In genomic region chr20:43726333-43726732, GRCh38 we compare ENCODE assay signal across 14 cellular contexts. TPM values are rescaled to one million over a fixed set of nuclear protein-coding genes. Genes with fewer than 3 reads are reported as not detected.
A peak's percentile ranks its signal among the peaks of the same experiment; 100 is the strongest.
DNase-seq lines count a peak whose midpoint lies in the region; ATAC-seq and TF ChIP-seq lines count a peak whose summit lies in the region.
"Had no signal": no experiment of that assay in that cellular context is flagged by ENCODE, and none has a peak within 500 bp of the region (broad histone marks: within the 10 kb centered on the region; RNA-seq: fewer than 3 reads in every experiment).

No MANE protein-coding gene starts in this region.

- no peak for DNase-seq in CD4-positive, alpha-beta T cell
- DNase-seq in mesenchymal stem cell (no peak), posterior vena cava (ENCODE audit: low spot score) (peak; percentile 26), adrenal gland (no peak), Right ventricle myocardium superior (no peak), T-helper 17 cell (no peak)
- DNase-seq: ACHN; CD4-positive, alpha-beta memory T cell; DMS79 had no signal

- H3K14ac ChIP-seq in mesenchymal stem cell (ENCODE audit: low read length in 2 of 2): no peak overlapping the region

- POLR2A ChIA-PET in CD4-positive, alpha-beta T cell (lab: Charles Lee): no interaction called here

- ATAC-seq in CD4-positive, alpha-beta T cell (ENCODE audit: poor library complexity): no peak
- no peak for ATAC-seq in Right ventricle myocardium superior (ENCODE audit: poor library complexity)
- no peak for ATAC-seq in T-helper 17 cell

- H3K27me3 Mint-ChIP-seq in CD4-positive, alpha-beta T cell: no peaks in the 10 kb centered on the region
- no peaks in the 10 kb centered on the region for H3K27me3 Mint-ChIP-seq in T-helper 17 cell
- H3K27me3 Mint-ChIP-seq: CD4-positive, alpha-beta memory T cell had no signal

- H3K4me1 Mint-ChIP-seq in CD4-positive, alpha-beta T cell (ENCODE audit: low read depth): peaks cover 68% of the 10 kb centered on the region
- peaks cover 15% of the 10 kb centered on the region for H3K4me1 Mint-ChIP-seq in T-helper 17 cell

- no peaks in the 10 kb centered on the region for H3K79me1 ChIP-seq in mesenchymal stem cell (replicated peaks; ENCODE audit: low read length, poor library complexity, severe bottlenecking)

- no peak overlapping the region for H2BK5ac ChIP-seq in mesenchymal stem cell (ENCODE audit: low read depth, low read length, poor library complexity, severe bottlenecking)

- peak overlapping the region; percentile 42 for H2BK120ac ChIP-seq in mesenchymal stem cell (ENCODE audit: low read depth, low read length)

- H3K23ac ChIP-seq in mesenchymal stem cell (ENCODE audit: low read length in 2 of 2): no peak overlapping the region

- H3K9me2 ChIP-seq in OCI-LY1 (ENCODE audit: low read depth, low read length): no peaks in the 10 kb centered on the region

- H3K36me3 ChIP-seq in OCI-LY1 (ENCODE audit: insufficient read depth, low read length): no peaks in the 10 kb centered on the region
- H3K36me3 ChIP-seq in mesenchymal stem cell (ENCODE audit: control insufficient read depth in 1 of 2, insufficient read depth in 2 of 2, low read depth in 1 of 2, low read length in 2 of 2): no peaks in the 10 kb centered on the region
- H3K36me3 ChIP-seq in adrenal gland (replicated peaks in 1 of 2): no peaks in the 10 kb centered on the region
- H3K36me3 ChIP-seq: BLaER1 treated with 17β-estradiol and CSF1 and Interleukin-3, amounts not matched to agents 10 nM and 100 nM; HAP-1 had no signal

- H3K4me2 ChIP-seq in OCI-LY1 (ENCODE audit: low read length): no peak overlapping the region
- no peak overlapping the region for H3K4me2 ChIP-seq in mesenchymal stem cell (ENCODE audit: low read length, poor library complexity, severe bottlenecking)

- H3K9ac ChIP-seq in OCI-LY1 (ENCODE audit: low read length): no peak overlapping the region
- H3K9ac ChIP-seq in mesenchymal stem cell (ENCODE audit: low read length): no peak overlapping the region

- no peak overlapping the region for H3K4me3 ChIP-seq in OCI-LY1 (ENCODE audit: low read depth, low read length, poor library complexity, severe bottlenecking)
- no peak overlapping the region for H3K4me3 ChIP-seq in mesenchymal stem cell (ENCODE audit: insufficient read depth in 1 of 2, low read depth in 1 of 2, low read length in 2 of 2)
- H3K4me3 ChIP-seq in adrenal gland: no peak overlapping the region
- H3K4me3 ChIP-seq: BLaER1 treated with 17β-estradiol and CSF1 and Interleukin-3, amounts not matched to agents 10 nM and 100 nM; HAP-1 had no signal

- H3K27me3 ChIP-seq in CD4-positive, alpha-beta T cell (ENCODE audit: control insufficient read depth, insufficient read depth, low read length): no peaks in the 10 kb centered on the region
- H3K27me3 ChIP-seq in OCI-LY1 (ENCODE audit: insufficient read depth, low read length) (no peaks in the 10 kb centered on the region), mesenchymal stem cell (ENCODE audit: control insufficient read depth in 1 of 2, insufficient read depth in 1 of 2, low read length in 2 of 2) (peaks cover 6 to 9% of the 10 kb centered on the region in 2 experiments), adrenal gland (peaks cover under 1% of the 10 kb centered on the region)
- H3K27me3 ChIP-seq: BLaER1 treated with 17β-estradiol and CSF1 and Interleukin-3, amounts not matched to agents 10 nM and 100 nM had no signal

- no peak overlapping the region for H4K91ac ChIP-seq in mesenchymal stem cell (ENCODE audit: low read length)

- no peaks in the 10 kb centered on the region for H3K9me3 ChIP-seq in CD4-positive, alpha-beta T cell (ENCODE audit: control insufficient read depth, low read length)
- H3K9me3 ChIP-seq in OCI-LY1 (ENCODE audit: low read length) (no peaks in the 10 kb centered on the region), mesenchymal stem cell (ENCODE audit: control insufficient read depth, low read length) (no peaks in the 10 kb centered on the region), adrenal gland (replicated peaks in 1 of 3) (no peaks in the 10 kb centered on the region), T-helper 17 cell (ENCODE audit: control insufficient read depth, low read length, poor library complexity, severe bottlenecking) (no peaks in the 10 kb centered on the region)
- H3K9me3 ChIP-seq: HAP-1 had no signal

- intact Hi-C loops in CD4-positive, alpha-beta T cell (cut with DNase I, micrococcal nuclease): no loop called here
- intact Hi-C loops in posterior vena cava (cut with DNase I) (no loop called here), adrenal gland (cut with DNase I) (no loop called here), Right ventricle myocardium superior (cut with DNase I) (no loop called here)

- H3K4me1 ChIP-seq in OCI-LY1 (ENCODE audit: insufficient read depth, low read length, severe bottlenecking) (peaks cover 80% of the 10 kb centered on the region), mesenchymal stem cell (ENCODE audit: control insufficient read depth, insufficient read depth, low read depth, low read length) (peaks cover 4% of the 10 kb centered on the region), adrenal gland (replicated peaks in 1 of 2) (no peaks in the 10 kb centered on the region)
- H3K4me1 ChIP-seq: HAP-1 had no signal

- H3K36me3 Mint-ChIP-seq in CD4-positive, alpha-beta T cell (ENCODE audit: low read depth): no peaks in the 10 kb centered on the region
- H3K36me3 Mint-ChIP-seq in T-helper 17 cell (ENCODE audit: low read depth): no peaks in the 10 kb centered on the region
- H3K36me3 Mint-ChIP-seq: CD4-positive, alpha-beta memory T cell had no signal

- H3K27ac Mint-ChIP-seq in CD4-positive, alpha-beta T cell: peak overlapping the region; percentile 42
- no peak overlapping the region for H3K27ac Mint-ChIP-seq in T-helper 17 cell

- H4K20me1 ChIP-seq in OCI-LY1 (ENCODE audit: insufficient read depth, low read length): no peaks in the 10 kb centered on the region

- CTCF ChIA-PET in CD4-positive, alpha-beta T cell (lab: Charles Lee): no interaction called here

- H3K27ac ChIP-seq in CD4-positive, alpha-beta T cell (ENCODE audit: low read depth, low read length): no peak overlapping the region
- H3K27ac ChIP-seq in OCI-LY1 (ENCODE audit: low read depth, low read length, poor library complexity, severe bottlenecking) (peak overlapping the region; percentile 92), mesenchymal stem cell (ENCODE audit: low read length, poor library complexity, severe bottlenecking) (no peak overlapping the region), adrenal gland (no peak overlapping the region)

- no peak for TF ChIP-seq CTCF in CD4-positive, alpha-beta T cell (IDR thresholded peaks at IDR 0.05)
- no peak for TF ChIP-seq CTCF in OCI-LY1 (IDR thresholded peaks at IDR 0.05; ENCODE audit: low read length)
- TF ChIP-seq CTCF in adrenal gland (IDR thresholded peaks at IDR 0.05): no peak

- no peak overlapping the region for H2BK15ac ChIP-seq in mesenchymal stem cell (ENCODE audit: low read depth, poor library complexity, severe bottlenecking)

- no peak for TF ChIP-seq POLR2A in adrenal gland (IDR thresholded peaks at IDR 0.05)

- 85% methylated on average over 10 of the region's 10 CpGs for WGBS in mesenchymal stem cell
- WGBS in adrenal gland, 4 donors: 82 to 90% (median 86%) methylated on average over 9 to 10 of the region's 10 CpGs

- no peaks in the 10 kb centered on the region for H3K79me2 ChIP-seq in OCI-LY1 (ENCODE audit: insufficient read depth, low read length)

- H2AFZ ChIP-seq in OCI-LY1 (ENCODE audit: low read length) (no peak overlapping the region), mesenchymal stem cell (ENCODE audit: low read depth, low read length) (no peak overlapping the region)

- no peak overlapping the region for H3K4me3 Mint-ChIP-seq in CD4-positive, alpha-beta T cell
- no peak overlapping the region for H3K4me3 Mint-ChIP-seq in T-helper 17 cell
- H3K4me3 Mint-ChIP-seq: CD4-positive, alpha-beta memory T cell had no signal

- no peak overlapping the region for H2AK5ac ChIP-seq in mesenchymal stem cell (ENCODE audit: low read length, severe bottlenecking)

- H3K4ac ChIP-seq in mesenchymal stem cell (ENCODE audit: low read depth in 1 of 2, low read length in 2 of 2): peak overlapping the region; percentile 6 to 37

- H4K8ac ChIP-seq in mesenchymal stem cell (ENCODE audit: low read length): no peak overlapping the region

- H3K9me3 Mint-ChIP-seq in CD4-positive, alpha-beta T cell: peaks cover 4% of the 10 kb centered on the region

- peak overlapping the region in 1 of 2 experiments; percentile 59 for H3K18ac ChIP-seq in mesenchymal stem cell (ENCODE audit: low read depth in 1 of 2, low read length in 2 of 2)

- H2BK12ac ChIP-seq in mesenchymal stem cell (ENCODE audit: low read length in 2 of 2): no peak overlapping the region

- peaks cover 4% of the 10 kb centered on the region; the same call in 1 of the 2 replicates for H3F3A ChIP-seq in OCI-LY1 (ENCODE audit: insufficient read depth, low read length)

RNA-seq across cellular contexts. Expression of gene GTSF1L, which starts 0.5 kb away (rescaled TPM):
- not detected for total RNA-seq in CD4-positive, alpha-beta T cell
- not detected for polyA plus RNA-seq in mesenchymal stem cell (2013, experiment 1 of 2)
- not detected for polyA plus RNA-seq in mesenchymal stem cell (2013, experiment 2 of 2)
- not detected for total RNA-seq in posterior vena cava
- total RNA-seq in adrenal gland: not detected
- polyA plus RNA-seq in adrenal gland: not detected
- total RNA-seq in Right ventricle myocardium superior: not detected
- total RNA-seq in T-helper 17 cell: not detected
- total RNA-seq: A172; CD4-positive, alpha-beta memory T cell; H1 had no signal
- polyA plus RNA-seq: CD4-positive, alpha-beta memory T cell; H1 had no signal

RNA-seq across cellular contexts. Expression of gene MYBL2, which starts 59.4 kb away (rescaled TPM):
- total RNA-seq in CD4-positive, alpha-beta T cell: under 1 TPM; 0.56 to 0.69 TPM
- 10.5 TPM for polyA plus RNA-seq in mesenchymal stem cell (2013, experiment 1 of 2)
- polyA plus RNA-seq in mesenchymal stem cell (2013, experiment 2 of 2): 10.6 TPM
- total RNA-seq in posterior vena cava: under 1 TPM; 0.24 to 0.60 TPM
- total RNA-seq in adrenal gland: 1 to 10 TPM in 4 of 8 donors, under 1 TPM in 3, not detected in 1; 0.17 to 1.7 (median 1.0) TPM
- polyA plus RNA-seq in adrenal gland: 1 to 10 TPM in 1 of 3 donors, under 1 TPM in 2; 0.48 to 1.5 (median 0.57) TPM
- 0.78 TPM for total RNA-seq in Right ventricle myocardium superior
- total RNA-seq in T-helper 17 cell: 1 to 10 TPM in 1 of 2 donors, under 1 TPM in 1; 0.44 to 1.6 TPM
